In the genomic region with DNA sequence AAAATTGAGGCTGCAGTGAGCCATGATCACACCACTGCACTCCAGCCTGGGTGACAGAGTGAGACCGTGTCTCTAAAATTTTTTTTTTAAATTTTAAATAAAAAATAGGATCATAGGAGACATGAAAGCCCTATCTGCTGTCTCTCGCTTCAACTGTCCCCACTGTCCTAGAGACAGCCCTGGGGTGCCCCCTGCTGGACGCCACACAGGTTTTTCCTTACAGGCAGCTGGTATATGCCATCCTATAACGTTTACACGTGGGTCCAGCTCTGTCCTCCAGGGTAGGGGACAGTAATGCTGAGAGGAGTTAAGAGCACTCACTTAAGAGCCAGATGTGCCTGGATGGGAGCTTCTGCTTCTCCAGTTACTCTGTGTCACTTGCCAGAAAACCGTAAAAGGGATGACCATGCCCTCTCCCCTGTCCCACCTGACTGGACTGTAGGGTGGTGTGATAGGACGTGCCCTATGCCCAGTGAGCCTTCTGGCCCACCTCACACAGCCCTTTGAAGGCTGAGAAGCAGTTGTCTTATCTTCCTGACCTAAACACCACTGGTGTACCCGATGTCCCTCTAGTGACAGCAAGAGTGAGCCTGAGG, we compare ENCODE assay signal across 9 cellular contexts. TPM values are rescaled to one million over a fixed set of nuclear protein-coding genes. Genes with fewer than 3 reads are reported as not detected.
DNase-seq lines count a peak whose midpoint lies in the region; ATAC-seq, FAIRE-seq and TF ChIP-seq lines count a peak whose summit lies in the region.
"Had no signal": no experiment of that assay in that cellular context is flagged by ENCODE, and none has a peak within 500 bp of the region (broad histone marks: within the 10 kb centered on the region; RNA-seq: fewer than 3 reads in every experiment).

No MANE protein-coding gene starts in this region.

- peaks cover 12% of the 10 kb centered on the region for H3K4me1 Mint-ChIP-seq in activated naive CD8-positive, alpha-beta T cell treated with anti-CD3 and anti-CD28 coated beads, Interleukin-2, amount 50 U/mL, for 24 hours

- H3K36me3 Mint-ChIP-seq in activated naive CD8-positive, alpha-beta T cell treated with anti-CD3 and anti-CD28 coated beads, Interleukin-2, amount 50 U/mL, for 24 hours (ENCODE audit: low read depth): no peaks in the 10 kb centered on the region

- DNase-seq in NCI-H128 (lab: John Stamatoyannopoulos, UW; ENCODE audit: unreplicated experiment) (peak; percentile 71), T follicular helper cell (ENCODE audit: low read depth) (peak; percentile 71), left cardiac atrium (peak; percentile 87), sigmoid colon (peak; percentile 81)
- DNase-seq in activated naive CD8-positive, alpha-beta T cell treated with anti-CD3 and anti-CD28 coated beads, Interleukin-2, amount 50 U/mL, for 24 hours: peak; percentile 90

- no peak for TF ChIP-seq EP300 in sigmoid colon (IDR thresholded peaks at IDR 0.05)

- intact Hi-C loops in left cardiac atrium (cut with DNase I) (loop anchor here (5.0 to 10.0 kb wide), 3 partner anchors 77 to 608 kb away; no protein-coding TSS in a partner anchor), sigmoid colon (cut with DNase I) (no loop called here)

- H3K4me1 ChIP-seq in sigmoid colon: peaks cover 0 to 30% (median 24%) of the 10 kb centered on the region in 4 donors

- H3K27me3 Mint-ChIP-seq in activated naive CD8-positive, alpha-beta T cell treated with anti-CD3 and anti-CD28 coated beads, Interleukin-2, amount 50 U/mL, for 24 hours: peaks cover 2% of the 10 kb centered on the region

- ATAC-seq in activated naive CD8-positive, alpha-beta T cell treated with anti-CD3 and anti-CD28 coated beads, Interleukin-2, amount 50 U/mL, for 24 hours: peak; percentile 40
- ATAC-seq in left cardiac atrium (peak in 1 of 2 donors; percentile 19), HG02763 (IDR thresholded peaks at IDR 0.05; ENCODE audit: unreplicated experiment) (no peak), HG03469 (IDR thresholded peaks at IDR 0.05; ENCODE audit: unreplicated experiment) (no peak)

- TF ChIP-seq POLR2A in sigmoid colon (IDR thresholded peaks at IDR 0.05): no peak

- H3K27ac ChIP-seq in sigmoid colon: no peak overlapping the region

- FAIRE-seq in G401.6 (lab: Jason Lieb, UNC): peak; percentile 52
- FAIRE-seq: endometrium had no signal

- no peak overlapping the region for H3K27ac Mint-ChIP-seq in activated naive CD8-positive, alpha-beta T cell treated with anti-CD3 and anti-CD28 coated beads, Interleukin-2, amount 50 U/mL, for 24 hours

- H3K4me3 ChIP-seq in sigmoid colon: no peak overlapping the region

- TF ChIP-seq CTCF in sigmoid colon (IDR thresholded peaks at IDR 0.05): peak in 2 of 4 experiments; percentile 30 to 60

- H3K27me3 ChIP-seq in sigmoid colon: peaks cover 7 to 36% (median 32%) of the 10 kb centered on the region in 3 donors

- WGBS in sigmoid colon, 2 donors: 20 to 32% methylated on average over 8 of the region's 8 CpGs

- no peaks in the 10 kb centered on the region for H3K36me3 ChIP-seq in sigmoid colon

- no peak overlapping the region for H3K4me3 Mint-ChIP-seq in activated naive CD8-positive, alpha-beta T cell treated with anti-CD3 and anti-CD28 coated beads, Interleukin-2, amount 50 U/mL, for 24 hours

- H3K9me3 Mint-ChIP-seq in activated naive CD8-positive, alpha-beta T cell treated with anti-CD3 and anti-CD28 coated beads, Interleukin-2, amount 50 U/mL, for 24 hours: no peaks in the 10 kb centered on the region

- H3K9me3 ChIP-seq in sigmoid colon: no peaks in the 10 kb centered on the region

RNA-seq across cellular contexts. Expression of gene FBXO2, which starts 8.5 kb away (rescaled TPM):
- total RNA-seq in left cardiac atrium: 1 to 10 TPM; 3.9 to 7.9 TPM
- total RNA-seq in sigmoid colon: 1 to 10 TPM; 3.5 to 9.7 (median 6.7) TPM
- polyA plus RNA-seq in sigmoid colon: 1 to 10 TPM in 2 of 3 donors, not detected in 1; 1.2 to 2.8 TPM

RNA-seq across cellular contexts. Expression of gene FBXO44, which starts 8.9 kb away (rescaled TPM):
- total RNA-seq in left cardiac atrium (10 to 100 TPM; 18.7 to 22.3 TPM), sigmoid colon (10 to 100 TPM; 12.5 to 27.3 (median 23.4) TPM)
- 10 to 100 TPM in 1 of 3 donors, 1 to 10 TPM in 2; 1.6 to 14.2 (median 3.0) TPM for polyA plus RNA-seq in sigmoid colon

RNA-seq across cellular contexts. Expression of gene FBXO6, which starts 18.2 kb away (rescaled TPM):
- 1 to 10 TPM; 6.1 to 7.4 TPM for total RNA-seq in left cardiac atrium
- 10 to 100 TPM in 3 of 4 donors, 1 to 10 TPM in 1; 9.2 to 19.9 (median 11.5) TPM for total RNA-seq in sigmoid colon
- 10 to 100 TPM in 1 of 3 donors, 1 to 10 TPM in 2; 6.9 to 17.8 (median 9.0) TPM for polyA plus RNA-seq in sigmoid colon

RNA-seq across cellular contexts. Expression of gene MAD2L2, which starts 35.2 kb away (rescaled TPM):
- 10 to 100 TPM; 20.0 to 24.0 TPM for total RNA-seq in left cardiac atrium
- 10 to 100 TPM; 28.2 to 57.9 (median 41.4) TPM for total RNA-seq in sigmoid colon
- polyA plus RNA-seq in sigmoid colon: 10 to 100 TPM in 2 of 3 donors, 1 to 10 TPM in 1; 8.8 to 26.4 (median 15.0) TPM

RNA-seq across cellular contexts. Expression of gene DRAXIN, which starts 45.7 kb away (rescaled TPM):
- total RNA-seq in left cardiac atrium: under 1 TPM in 1 of 2 donors, not detected in 1; 0.06 TPM
- total RNA-seq in sigmoid colon: under 1 TPM in 2 of 4 donors, not detected in 2; 0.28 to 0.36 TPM
- under 1 TPM in 1 of 3 donors, not detected in 2; 0.13 TPM for polyA plus RNA-seq in sigmoid colon
